In the genomic region with DNA sequence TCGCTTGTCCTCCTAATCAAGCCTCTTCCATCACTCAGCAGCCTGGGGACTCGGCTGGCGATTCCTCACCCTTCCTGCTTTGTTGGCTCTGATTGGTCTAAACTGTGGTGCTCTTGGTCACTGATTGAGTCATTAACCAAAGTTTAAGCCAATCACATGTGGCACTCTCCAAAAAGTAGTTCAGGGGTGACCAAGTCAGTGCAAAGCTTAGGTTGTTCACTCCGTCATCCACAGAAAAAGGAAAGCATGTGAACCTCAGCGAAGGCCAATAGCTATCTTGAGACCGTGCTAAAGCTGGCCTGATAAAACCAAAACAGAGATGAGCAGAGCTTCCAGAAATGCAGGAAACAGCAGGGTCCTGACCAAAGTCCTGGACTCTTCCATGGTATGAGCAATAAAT, we compare ENCODE assay signal across 18 cellular contexts. TPM values are rescaled to one million over a fixed set of nuclear protein-coding genes. Genes with fewer than 3 reads are reported as not detected.
DNase-seq lines count a peak whose midpoint lies in the region; ATAC-seq and TF ChIP-seq lines count a peak whose summit lies in the region.
"Had no signal": no experiment of that assay in that cellular context is flagged by ENCODE, and none has a peak within 500 bp of the region (broad histone marks: within the 10 kb centered on the region; RNA-seq: fewer than 3 reads in every experiment).

No MANE protein-coding gene starts in this region.

- no peak overlapping the region for H3K4me3 ChIP-seq in fibroblast of villous mesenchyme (ENCODE audit: low read depth, low read length)
- H3K4me3 ChIP-seq in hepatocyte, result no peak overlapping the region
- no peak overlapping the region for H3K4me3 ChIP-seq in WERI-Rb-1 (ENCODE audit: low read depth, low read length)
- H3K4me3 ChIP-seq: BLaER1 treated with 17β-estradiol and CSF1 and Interleukin-3, amounts not matched to agents 10 nM and 100 nM; K562 had no signal

- peaks cover 20% of the 10 kb centered on the region for H3K4me1 ChIP-seq in hepatocyte (ENCODE audit: insufficient read depth)

- no peaks in the 10 kb centered on the region for H3K27me3 ChIP-seq in hepatocyte
- H3K27me3 ChIP-seq in WERI-Rb-1 (ENCODE audit: insufficient read depth, low read depth, severe bottlenecking), result no peaks in the 10 kb centered on the region
- H3K27me3 ChIP-seq: BLaER1 treated with 17β-estradiol and CSF1 and Interleukin-3, amounts not matched to agents 10 nM and 100 nM had no signal

- no peak for TF ChIP-seq CTCF in fibroblast of villous mesenchyme (IDR thresholded peaks at IDR 0.05; ENCODE audit: insufficient read depth, low read depth, low read length)
- no peak for TF ChIP-seq CTCF in hepatocyte (IDR thresholded peaks at IDR 0.05; ENCODE audit: poor library complexity)
- no peak for TF ChIP-seq CTCF in WERI-Rb-1 (IDR thresholded peaks at IDR 0.05; ENCODE audit: low read depth, low read length)

- no peak for DNase-seq in Right ventricle myocardium inferior (ENCODE audit: missing footprints)
- no peak for DNase-seq in cardiac septum (ENCODE audit: low spot score)
- peak; percentile 62 for DNase-seq in fibroblast of villous mesenchyme (ENCODE audit: low read depth)
- DNase-seq in hepatocyte (ENCODE audit: low spot score), result peak; percentile 50
- no peak for DNase-seq in DMS 273 treated with DMSO at 0.1 percent for 48 hours (lab: John Stamatoyannopoulos, UW)
- no peak for DNase-seq in WERI-Rb-1
- DNase-seq: 8988T, NCI-H146, NCI-H2081 treated with DMSO at 0.1 percent for 48 hours, NCI-H526 treated with DMSO at 0.1 percent for 48 hours, OCI-M1 had no signal

- no peaks in the 10 kb centered on the region for H3K9me3 ChIP-seq in hepatocyte (ENCODE audit: low read depth)
- H3K9me3 ChIP-seq in WERI-Rb-1 (ENCODE audit: severe bottlenecking), result no peaks in the 10 kb centered on the region

- peak overlapping the region; percentile 41 for H3K4me2 ChIP-seq in hepatocyte
- H3K4me2 ChIP-seq: BLaER1 treated with 17β-estradiol and CSF1 and Interleukin-3, amounts not matched to agents 10 nM and 100 nM had no signal

- no peaks in the 10 kb centered on the region for H3K9me2 ChIP-seq in hepatocyte (replicated peaks; ENCODE audit: insufficient read depth)

- ATAC-seq in Right ventricle myocardium inferior, result peak; percentile 40
- ATAC-seq in GM18498 (IDR thresholded peaks at IDR 0.05; ENCODE audit: unreplicated experiment), result no peak
- ATAC-seq in HG03520 (IDR thresholded peaks at IDR 0.05; ENCODE audit: unreplicated experiment), result no peak
- ATAC-seq: HCT116, K562 had no signal

- intact Hi-C loops in Right ventricle myocardium inferior (cut with DNase I) (loop anchor here (10.0 kb wide), 1 partner anchor 89 kb away; no protein-coding TSS in a partner anchor), cardiac septum (cut with DNase I) (no loop called here)

- WGBS in hepatocyte (ENCODE audit: low lambda C conversion rate, missing lambda C conversion rate), result 73% methylated on average over 6 of the region's 6 CpGs

- H2AFZ ChIP-seq in hepatocyte, result no peak overlapping the region

- no peaks in the 10 kb centered on the region for H3K36me3 ChIP-seq in hepatocyte (replicated peaks; ENCODE audit: insufficient read depth, low read depth)
- no peaks in the 10 kb centered on the region for H3K36me3 ChIP-seq in WERI-Rb-1
- H3K36me3 ChIP-seq: BLaER1 treated with 17β-estradiol and CSF1 and Interleukin-3, amounts not matched to agents 10 nM and 100 nM had no signal

- H4K20me1 ChIP-seq in hepatocyte (ENCODE audit: insufficient read depth, poor library complexity, severe bottlenecking), result no peaks in the 10 kb centered on the region
- H4K20me1 ChIP-seq: BLaER1 treated with 17β-estradiol and CSF1 and Interleukin-3, amounts not matched to agents 10 nM and 100 nM had no signal

- peak overlapping the region; percentile 56 for H3K27ac ChIP-seq in hepatocyte
- H3K27ac ChIP-seq in WERI-Rb-1, result no peak overlapping the region
- H3K27ac ChIP-seq: BLaER1 treated with 17β-estradiol and CSF1 and Interleukin-3, amounts not matched to agents 10 nM and 100 nM; HL-60; RWPE1 had no signal

- no peaks in the 10 kb centered on the region for H3K79me2 ChIP-seq in hepatocyte

RNA-seq across cellular contexts. Expression of a gene that starts 4.9 kb away (rescaled TPM):
- 243 TPM for total RNA-seq in Right ventricle myocardium inferior
- 116 TPM for total RNA-seq in cardiac septum
- 158 and 237 TPM in 2 replicates for total RNA-seq in fibroblast of villous mesenchyme
- 22.8 and 25.0 TPM in 2 replicates for total RNA-seq in hepatocyte
- 13.6 and 18.5 TPM in 2 replicates for polyA plus RNA-seq in hepatocyte
- total RNA-seq: K562 had no signal
- polyA plus RNA-seq: K562 had no signal

RNA-seq across cellular contexts. Expression of a gene that starts 47.3 kb away (rescaled TPM):
- total RNA-seq in Right ventricle myocardium inferior (11.8 TPM), cardiac septum (12.8 TPM), fibroblast of villous mesenchyme (32.9 and 85.1 TPM in 2 replicates), hepatocyte (31.3 and 35.9 TPM in 2 replicates)
- 9.7 and 14.9 TPM in 2 replicates for polyA plus RNA-seq in hepatocyte

Comparison
In these comparisons a context has a peak if more than half of its experiments do, and no peak if none do; other contexts are left out.
1. DNase-seq: peak in fibroblast of villous mesenchyme (single experiment) and hepatocyte (single experiment); none in Right ventricle myocardium inferior (single experiment), cardiac septum (single experiment), DMS 273 treated with DMSO at 0.1 percent for 48 hours (single experiment) and WERI-Rb-1 (single experiment).